Comparison of ENCODE assay signal across 2 cellular contexts in the genomic region with DNA sequence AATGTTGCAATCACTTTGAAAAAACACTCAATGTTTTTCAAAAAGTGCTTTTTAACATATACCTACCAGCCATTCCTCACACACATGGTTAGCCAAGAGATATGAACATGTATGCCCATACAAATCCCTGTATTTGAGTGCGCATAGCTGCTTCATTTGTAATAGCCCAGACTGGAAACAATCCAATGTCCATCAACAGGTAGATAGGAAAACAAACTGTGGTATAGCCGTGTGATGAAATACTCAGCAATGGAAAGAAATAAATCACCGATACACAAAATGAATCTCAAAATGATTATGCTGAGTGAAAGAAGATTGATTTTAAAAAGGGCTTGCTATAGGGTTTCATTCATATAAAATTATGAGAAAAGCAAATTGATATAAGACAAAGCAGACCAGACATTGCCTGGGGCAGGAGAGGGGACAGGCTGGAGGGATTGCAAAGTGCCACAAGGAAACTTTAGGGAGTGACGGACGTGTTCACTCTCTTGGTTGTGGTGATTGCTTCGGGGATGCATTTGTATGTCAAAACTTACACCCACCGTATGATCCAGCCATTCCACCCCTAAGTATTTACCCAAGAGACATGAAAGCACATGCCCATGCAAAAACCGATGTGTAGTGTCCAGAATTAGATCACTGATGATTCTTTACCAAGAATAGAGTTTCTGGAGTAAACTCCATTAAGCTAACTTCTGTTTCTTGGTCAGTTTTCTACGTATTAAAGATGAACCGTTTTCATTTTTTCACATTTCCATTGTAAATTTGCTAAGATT.
TF ChIP-seq lines count a peak whose summit lies in the region.
"Not testable (repeated sequence)": the region's sequence is repeated elsewhere in the genome, so short reads cannot be mapped to it uniquely, and the experiment has no call there.

No MANE protein-coding gene starts in this region.

TF ChIP-seq in HEK293, 187 proteins besides CTCF, POLR2A, EP300 and RAD21:
- TF ChIP-seq SCRT2 (tag by site-specific recombination; IDR thresholded peaks at IDR 0.05) = peak; percentile 71

TF ChIP-seq in K562, 482 proteins besides CTCF, POLR2A, EP300 and RAD21:
- TF ChIP-seq CEBPG (CRISPR knock-in tag; IDR thresholded peaks at IDR 0.05) = not testable (repeated sequence)
- TF ChIP-seq CEBPG (tag; conservative IDR thresholded peaks at IDR 0.05 in 1 of 2, IDR thresholded peaks at IDR 0.05 in 1 of 2) (peak in 1 of 2 experiments; percentile 86; a peak in 2 of 4 replicates), TRIM24 (IDR thresholded peaks at IDR 0.05) (peak; percentile 68 to 74; a peak in 2 of 4 replicates), MEIS2 (IDR thresholded peaks at IDR 0.05; ENCODE audit: partially characterized antibody) (peak; percentile 60), PKNOX1 (IDR thresholded peaks at IDR 0.05) (peak; percentile 43; the same call in 1 of the 2 replicates), SOX6 (IDR thresholded peaks at IDR 0.05) (peak; percentile 8; the same call in 1 of the 2 replicates)
